1 cellular context compared by ENCODE assay signal in genomic region chr17:75012320-75013076, GRCh38.
TF ChIP-seq lines count a peak whose summit lies in the region.

Gene MRPL58 (plus strand): TSS chr17:75012670. CDS start chr17:75012687, 17 bp downstream.

TF ChIP-seq in HepG2, 621 proteins besides CTCF, POLR2A, EP300 and RAD21 (continued from another document and continues in another):
- TF ChIP-seq SKIL (CRISPR knock-in tag; IDR thresholded peaks at IDR 0.05; ENCODE audit: borderline replicate concordance) = no peak; the same call in 1 of the 2 replicates
- TF ChIP-seq ZNF570 (CRISPR knock-in tag; IDR thresholded peaks at IDR 0.05; ENCODE audit: borderline replicate concordance) = no peak
- no peak for TF ChIP-seq HMGA1 (CRISPR knock-in tag; conservative IDR thresholded peaks at IDR 0.05)
- 0 out of 2 replicates have a peak, but pooled peaks have one; percentile 15 for TF ChIP-seq SUZ12 (IDR thresholded peaks at IDR 0.05; ENCODE audit: low read depth, low read length)
- peak; percentile 93 for TF ChIP-seq ZSCAN12 (CRISPR knock-in tag; IDR thresholded peaks at IDR 0.05)
- TF ChIP-seq SCMH1 (CRISPR knock-in tag; IDR thresholded peaks at IDR 0.05; ENCODE audit: borderline replicate concordance) = no peak
- 0 out of 2 replicates have a peak, but pooled peaks have one; percentile 7 for TF ChIP-seq PBX2 (CRISPR knock-in tag; IDR thresholded peaks at IDR 0.05)
- TF ChIP-seq XRCC5 (optimal IDR thresholded peaks at IDR 0.05; ENCODE audit: low read length) = peak; percentile 100
- no peak for TF ChIP-seq IKZF1 (IDR thresholded peaks at IDR 0.05)
- TF ChIP-seq RBM39 (IDR thresholded peaks at IDR 0.05; ENCODE audit: low read depth, low read length, poor library complexity, severe bottlenecking) = peak; percentile 99
- TF ChIP-seq FOXK2 (IDR thresholded peaks at IDR 0.05) = no peak
- TF ChIP-seq ZNF841 (CRISPR knock-in tag; IDR thresholded peaks at IDR 0.05; ENCODE audit: borderline replicate concordance) = no peak
- no peak for TF ChIP-seq NFIC (IDR thresholded peaks at IDR 0.05; ENCODE audit: low read length)
- no peak for TF ChIP-seq TRIM22 (IDR thresholded peaks at IDR 0.05)
- TF ChIP-seq CHD2 (IDR thresholded peaks at IDR 0.05; ENCODE audit: low read depth, low read length) = peak; percentile 81
- TF ChIP-seq CENPT (CRISPR knock-in tag; IDR thresholded peaks at IDR 0.05; ENCODE audit: low read depth) = peak; percentile 98
- TF ChIP-seq SMAD3 (CRISPR knock-in tag; IDR thresholded peaks at IDR 0.05) = peak; percentile 97
- TF ChIP-seq ZBTB20 (CRISPR knock-in tag; IDR thresholded peaks at IDR 0.05; ENCODE audit: borderline replicate concordance, low read depth) = no peak
- TF ChIP-seq ZNF512 (CRISPR knock-in tag; IDR thresholded peaks at IDR 0.05) = peak; percentile 74; the same call in 1 of the 2 replicates
- TF ChIP-seq JDP2 (CRISPR knock-in tag; IDR thresholded peaks at IDR 0.05; ENCODE audit: borderline replicate concordance) = no peak
- TF ChIP-seq ZNF317 (CRISPR knock-in tag; IDR thresholded peaks at IDR 0.05) = peak; percentile 94
- peak; percentile 97; the same call in 1 of the 2 replicates for TF ChIP-seq ZNF713 (CRISPR knock-in tag; IDR thresholded peaks at IDR 0.05)
- TF ChIP-seq RCOR2 (CRISPR knock-in tag; IDR thresholded peaks at IDR 0.05) = peak; percentile 61; the same call in 1 of the 2 replicates
- peak in 1 of 2 experiments; percentile 82; a peak in 2 of 4 replicates for TF ChIP-seq ATF4 (CRISPR knock-in tag; IDR thresholded peaks at IDR 0.05)
- peak; percentile 79; the same call in 1 of the 2 replicates for TF ChIP-seq ZNF546 (CRISPR knock-in tag; conservative IDR thresholded peaks at IDR 0.05)
- peak; percentile 69 for TF ChIP-seq FOXA3 (CRISPR knock-in tag; IDR thresholded peaks at IDR 0.05)
- peak; percentile 88 for TF ChIP-seq TBX2 (CRISPR knock-in tag; IDR thresholded peaks at IDR 0.05; ENCODE audit: borderline replicate concordance)
- peak; percentile 95 for TF ChIP-seq ZHX2 (IDR thresholded peaks at IDR 0.05; ENCODE audit: low read depth)
- peak; percentile 83; the same call in 1 of the 2 replicates for TF ChIP-seq ZHX2 (CRISPR knock-in tag; IDR thresholded peaks at IDR 0.05; ENCODE audit: borderline replicate concordance)
- TF ChIP-seq ZNF670 (CRISPR knock-in tag; IDR thresholded peaks at IDR 0.05; ENCODE audit: borderline replicate concordance) = peak; percentile 96
- peak; percentile 68 for TF ChIP-seq PAXIP1 (CRISPR knock-in tag; conservative IDR thresholded peaks at IDR 0.05)
- TF ChIP-seq NR2C2 (CRISPR knock-in tag; IDR thresholded peaks at IDR 0.05; ENCODE audit: borderline replicate concordance) = peak; percentile 96
- no peak for TF ChIP-seq CSRNP2 (CRISPR knock-in tag; conservative IDR thresholded peaks at IDR 0.05; ENCODE audit: low read depth)
- TF ChIP-seq PLRG1 (conservative IDR thresholded peaks at IDR 0.05) = no peak
- peak; percentile 97 for TF ChIP-seq HOXD1 (CRISPR knock-in tag; IDR thresholded peaks at IDR 0.05)
- no peak for TF ChIP-seq PCBP2 (optimal IDR thresholded peaks at IDR 0.05; ENCODE audit: low read depth, low read length, poor library complexity, severe bottlenecking)
- TF ChIP-seq HMG20B (CRISPR knock-in tag; conservative IDR thresholded peaks at IDR 0.05) = peak; percentile 77
- TF ChIP-seq ZBTB44 (CRISPR knock-in tag; IDR thresholded peaks at IDR 0.05) = peak; percentile 76; the same call in 1 of the 2 replicates
